ENCODE assay signal across 8 cellular contexts in genomic region chr17:7929158-7930029, GRCh38.
A peak's percentile ranks its signal among the peaks of the same experiment; 100 is the strongest.
DNase-seq lines count a peak whose midpoint lies in the region; ATAC-seq lines count a peak whose summit lies in the region.

KCNAB3 (minus strand) TSS chr17:7929856; CDS start chr17:7929435, 421 bp downstream.

- DNase-seq in D341Med (ENCODE audit: low spot score) (peak; percentile 85), NCI-H82 (lab: John Stamatoyannopoulos, UW) (peak; percentile 95), amniotic stem cell (lab: John Stamatoyannopoulos, UW) (peak; percentile 88), hippocampal formation (lab: John Stamatoyannopoulos, UW) (peak; percentile 10 to 19), smooth muscle cell of the brain vasculature (ENCODE audit: low read depth, low spot score) (peak; percentile 24), SKM-1 treated with dmso at 0.1 percent for 144 hours (lab: John Stamatoyannopoulos, UW; ENCODE audit: unreplicated experiment) (no peak)

- ATAC-seq in HG03159 (IDR thresholded peaks at IDR 0.05; ENCODE audit: unreplicated experiment) = no peak
- no peak for ATAC-seq in GM19328 (IDR thresholded peaks at IDR 0.05; ENCODE audit: unreplicated experiment)
